Comparison of ENCODE assay signal across 19 cellular contexts in the genomic region with DNA sequence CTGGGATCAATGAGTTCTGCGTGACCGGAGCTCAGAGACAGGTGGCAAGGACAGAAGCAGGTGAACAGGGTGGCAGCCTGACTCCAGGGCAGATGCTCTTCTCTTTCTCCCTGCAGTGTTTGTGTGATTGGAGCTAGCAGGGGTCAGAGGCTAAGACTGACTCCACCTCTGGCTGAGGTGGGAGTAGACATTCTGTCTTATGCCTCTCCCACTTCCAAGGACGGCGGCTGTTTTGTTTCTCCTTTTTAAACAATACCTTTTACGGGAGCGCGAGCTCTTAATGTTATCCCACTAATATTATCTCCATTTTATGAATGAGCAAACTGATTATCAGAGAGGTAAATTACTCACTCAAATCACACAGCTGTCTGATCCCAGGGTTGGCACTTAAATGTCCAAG.
"Had no signal": no experiment of that assay in that cellular context is flagged by ENCODE, and none has a peak within 500 bp of the region (broad histone marks: within the 10 kb centered on the region; RNA-seq: fewer than 3 reads in every experiment).

No MANE protein-coding gene starts in this region.

- H3K9me3 ChIP-seq: gastrocnemius medialis, mucosa of descending colon had no signal

- H3K27ac ChIP-seq: dorsolateral prefrontal cortex, gastrocnemius medialis had no signal

- H3K4me1 ChIP-seq: gastrocnemius medialis had no signal

- FAIRE-seq: small intestine, TTC549 had no signal

- ATAC-seq: activated naive CD4-positive, alpha-beta T cell treated with anti-CD3 and anti-CD28 coated beads, Interleukin-2, amount 50 U/mL, for 72 hours; gastrocnemius medialis; left colon; mucosa of descending colon; natural killer cell; right cardiac atrium; WTC11 had no signal

- H3K4me3 ChIP-seq: dorsolateral prefrontal cortex, gastrocnemius medialis, mucosa of descending colon had no signal

- H3K36me3 ChIP-seq: gastrocnemius medialis had no signal

- DNase-seq: activated CD4-positive, alpha-beta memory T cell treated with anti-CD3 and anti-CD28 coated beads, Interleukin-2, amount 10 ng/mL, durations not matched to agents 7 days and 5 days; activated CD4-positive, alpha-beta T cell treated with anti-CD3 and anti-CD28 coated beads for 4 hours; activated effector memory CD4-positive, alpha-beta T cell treated with Interleukin-2 at 50 U/mL for 16 hours; activated T-cell treated with anti-CD3 and anti-CD28 coated beads, Interleukin-2, amount 50 U/mL, for 24 hours; dorsolateral prefrontal cortex; endodermal cell; gastrocnemius medialis; mammary epithelial cell; mucosa of descending colon; natural killer cell; right cardiac atrium; small intestine; stimulated activated CD4-positive, alpha-beta T cell treated with anti-CD3 and anti-CD28 coated beads, Interleukin-4, amount 100 ng/mL, for 24 hours; stimulated activated naive CD4-positive, alpha-beta T cell; substantia nigra had no signal
